In the genomic region with DNA sequence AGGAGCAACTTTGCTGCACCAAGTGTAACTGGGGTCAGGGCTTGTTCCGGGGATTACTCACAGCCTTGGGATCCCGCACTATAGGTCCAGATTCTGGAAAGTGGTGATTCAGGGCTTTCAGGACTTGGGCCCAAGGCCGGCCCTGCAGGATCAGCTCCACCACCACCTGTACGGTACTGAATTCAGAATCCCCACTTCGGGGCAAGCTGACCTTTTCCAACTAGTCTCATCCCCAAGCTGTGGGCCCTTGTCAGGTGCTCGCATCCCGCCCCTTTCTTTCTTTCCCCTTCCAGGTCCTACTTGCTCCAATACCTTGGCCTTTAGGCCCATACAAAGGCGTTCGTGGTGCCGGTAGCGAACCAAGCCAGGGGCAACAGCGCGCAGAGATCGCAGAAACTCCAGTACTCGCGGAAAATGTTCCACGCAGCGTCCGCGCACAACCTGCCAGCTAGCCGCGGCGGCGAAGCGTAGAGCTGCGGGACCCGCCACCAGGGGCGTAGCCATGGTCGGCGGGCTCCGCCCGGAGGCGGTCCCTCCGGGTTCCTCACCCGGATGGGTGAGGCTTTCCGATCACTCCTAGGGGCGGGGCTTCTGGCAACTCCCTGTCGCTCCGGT, we compare ENCODE assay signal across 8 cellular contexts. TPM values are rescaled to one million over a fixed set of nuclear protein-coding genes. Genes with fewer than 3 reads are reported as not detected.
A peak's percentile ranks its signal among the peaks of the same experiment; 100 is the strongest.
DNase-seq lines count a peak whose midpoint lies in the region; ATAC-seq and TF ChIP-seq lines count a peak whose summit lies in the region.

No MANE protein-coding gene starts in this region.

- no peak for TF ChIP-seq CTCF in WTC11 (IDR thresholded peaks at IDR 0.05)
- TF ChIP-seq CTCF in chondrocyte (IDR thresholded peaks at IDR 0.05) = peak; percentile 58

- peak; percentile 88 for DNase-seq in ACHN
- peak; percentile 97 for DNase-seq in NCI-H2196 treated with DMSO at 0.1 percent for 48 hours (lab: John Stamatoyannopoulos, UW; ENCODE audit: unreplicated experiment)
- peak; percentile 95 for DNase-seq in WTC11 (ENCODE audit: low spot score)
- DNase-seq in chondrocyte (ENCODE audit: low spot score) = peak; percentile 97
- peak; percentile 92 for DNase-seq in stimulated activated CD4-positive, alpha-beta T cell treated with anti-CD3 and anti-CD28 coated beads, Interleukin-1b, Interleukin-23, amount 100 ng/mL, for 48 hours

- H3K27me3 Mint-ChIP-seq in WTC11 (ENCODE audit: low read depth) (peaks cover 12% of the 10 kb centered on the region), chondrocyte (ENCODE audit: low read depth) (no peaks in the 10 kb centered on the region)

- ATAC-seq in GM18517 (IDR thresholded peaks at IDR 0.05; ENCODE audit: unreplicated experiment) (peak; percentile 63), HG03045 (IDR thresholded peaks at IDR 0.05; ENCODE audit: unreplicated experiment) (peak; percentile 79), WTC11 (peak; percentile 85)

- H3K9me3 Mint-ChIP-seq in WTC11 (no peaks in the 10 kb centered on the region), chondrocyte (ENCODE audit: low read depth) (no peaks in the 10 kb centered on the region)

- peaks cover 13% of the 10 kb centered on the region for H3K4me1 Mint-ChIP-seq in WTC11
- peaks cover 52% of the 10 kb centered on the region for H3K4me1 Mint-ChIP-seq in chondrocyte (ENCODE audit: low read depth)

- peak overlapping the region; percentile 93 for H3K4me3 Mint-ChIP-seq in WTC11
- H3K4me3 Mint-ChIP-seq in chondrocyte (ENCODE audit: unreplicated experiment) = peak overlapping the region; percentile 94

- H3K27ac ChIP-seq in layer of hippocampus (ENCODE audit: low read depth, low read length) = peak overlapping the region; percentile 99

- CTCF ChIA-PET in WTC11 (lab: Charles Lee) = interaction anchor here (0.7 to 5.1 kb wide), 45 partner anchors 9 to 207 kb away, joined by 3 to 165 read pairs (median 5); a partner anchor contains a TSS

- peaks cover 37% of the 10 kb centered on the region for H3K36me3 Mint-ChIP-seq in WTC11
- H3K36me3 Mint-ChIP-seq in chondrocyte (ENCODE audit: low read depth) = peaks cover 15% of the 10 kb centered on the region

- H3K27me3 ChIP-seq in layer of hippocampus (ENCODE audit: control insufficient read depth, insufficient read depth, low read length) = no peaks in the 10 kb centered on the region

- in situ Hi-C loops in ACHN (cut with HindIII; ENCODE audit: low pct_ligation_motif_present, low pct_unique_long_range_greater_than_20kb, low sequenced_read_pairs) = no loop called here

- peak overlapping the region; percentile 97 for H3K27ac Mint-ChIP-seq in WTC11
- peak overlapping the region; percentile 99 for H3K27ac Mint-ChIP-seq in chondrocyte (ENCODE audit: unreplicated experiment)

- POLR2A ChIA-PET in WTC11 (lab: Charles Lee) = interaction anchor here (0.6 to 2.2 kb wide), 22 partner anchors 9 to 190 kb away, joined by 3 to 21 read pairs (median 5); a partner anchor contains a TSS

TF ChIP-seq in WTC11, 78 proteins besides CTCF, POLR2A, EP300 and RAD21:
- TF ChIP-seq, protein P1, sequence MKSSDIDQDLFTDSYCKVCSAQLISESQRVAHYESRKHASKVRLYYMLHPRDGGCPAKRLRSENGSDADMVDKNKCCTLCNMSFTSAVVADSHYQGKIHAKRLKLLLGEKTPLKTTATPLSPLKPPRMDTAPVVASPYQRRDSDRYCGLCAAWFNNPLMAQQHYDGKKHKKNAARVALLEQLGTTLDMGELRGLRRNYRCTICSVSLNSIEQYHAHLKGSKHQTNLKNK (CRISPR knock-in tag; IDR thresholded peaks at IDR 0.05) = no peak
- TF ChIP-seq ZNF219 (CRISPR knock-in tag; IDR thresholded peaks at IDR 0.05; ENCODE audit: borderline replicate concordance) = 0 out of 2 replicates have a peak, but pooled peaks have one; percentile 29

RNA-seq across cellular contexts. Expression of a gene that starts 0.5 kb away (rescaled TPM):
- 32.2 to 39.8 TPM (median 35.7 TPM) in 3 replicates for total RNA-seq in WTC11 (2021)
- total RNA-seq in chondrocyte = 60.1 to 85.5 TPM (median 72.6 TPM) in 3 replicates

RNA-seq across cellular contexts. Expression of a gene that starts 9.2 kb away (rescaled TPM):
- total RNA-seq in WTC11 (2021) = 74.2 to 82.3 TPM (median 78.4 TPM) in 3 replicates
- 43.1 to 66.5 TPM (median 47.9 TPM) in 3 replicates for total RNA-seq in chondrocyte

RNA-seq across cellular contexts. Expression of a gene that starts 9.8 kb away (rescaled TPM):
- total RNA-seq in WTC11 (2021) (218 to 233 TPM (median 221 TPM) in 3 replicates), chondrocyte (154 to 169 TPM (median 159 TPM) in 3 replicates)

RNA-seq across cellular contexts. Expression of a gene that starts 21.0 kb away (rescaled TPM):
- 2.5 to 5.2 TPM (median 4.4 TPM) in 3 replicates for total RNA-seq in WTC11 (2021)
- total RNA-seq in chondrocyte = 3.2 to 5.0 TPM (median 3.3 TPM) in 3 replicates

RNA-seq across cellular contexts. Expression of a gene that starts 26.1 kb away (rescaled TPM):
- total RNA-seq in WTC11 (2021) (12.6 to 18.4 TPM (median 16.9 TPM) in 3 replicates), chondrocyte (23.2 to 25.7 TPM (median 23.6 TPM) in 3 replicates)

Comparison
In these comparisons a context has a peak if more than half of its experiments do, and no peak if none do; other contexts are left out.
1. Peak in every context shown above with its lines: DNase-seq, ATAC-seq and H3K27ac ChIP-seq.